In genomic region chr17:43645765-43646481, GRCh38 we compare ENCODE assay signal across 9 cellular contexts. TPM values are rescaled to one million over a fixed set of nuclear protein-coding genes. Genes with fewer than 3 reads are reported as not detected.
DNase-seq lines count a peak whose midpoint lies in the region; ATAC-seq and TF ChIP-seq lines count a peak whose summit lies in the region.
"Had no signal": no experiment of that assay in that cellular context is flagged by ENCODE, and none has a peak within 500 bp of the region (broad histone marks: within the 10 kb centered on the region; RNA-seq: fewer than 3 reads in every experiment).

No MANE protein-coding gene starts in this region.

- peak; percentile 7; the same call in 1 of the 2 replicates for TF ChIP-seq CTCF in 22Rv1 (IDR thresholded peaks at IDR 0.05)
- no peak for TF ChIP-seq CTCF in esophagus muscularis mucosa (IDR thresholded peaks at IDR 0.05)

- TF ChIP-seq EP300 in esophagus muscularis mucosa (IDR thresholded peaks at IDR 0.05): no peak

- H3K4me3 ChIP-seq in MG63: peak overlapping the region; percentile 33
- H3K4me3 ChIP-seq in esophagus muscularis mucosa: peak overlapping the region; percentile 49 to 63 (median 52)
- peak overlapping the region; percentile 8 to 46 for H3K4me3 ChIP-seq in muscle layer of colon (ENCODE audit: low read depth in 1 of 2, low read length in 2 of 2)
- H3K4me3 ChIP-seq: K562 had no signal

- DNase-seq in MG63: peak; percentile 61
- DNase-seq in esophagus muscularis mucosa (ENCODE audit: extremely low spot score): no peak
- no peak for DNase-seq in NCI-H524 (lab: John Stamatoyannopoulos, UW)
- DNase-seq in RPMI8226: no peak

- H3K9ac ChIP-seq in muscle layer of colon (ENCODE audit: low read length): no peak overlapping the region

- intact Hi-C loops in esophagus muscularis mucosa (cut with DNase I): no loop called here

- H3K27ac ChIP-seq in 22Rv1 (no peak overlapping the region), esophagus muscularis mucosa (replicated peaks in 1 of 4) (peak overlapping the region; percentile 71 to 89 (median 84)), muscle layer of colon (ENCODE audit: low read depth, low read length) (peak overlapping the region; percentile 59)

- no peak for TF ChIP-seq POLR2A in esophagus muscularis mucosa (IDR thresholded peaks at IDR 0.05; ENCODE audit: low read depth)

- H3K36me3 ChIP-seq in MG63 (no peaks in the 10 kb centered on the region), esophagus muscularis mucosa (no peaks in the 10 kb centered on the region), muscle layer of colon (ENCODE audit: insufficient read depth, low read length) (no peaks in the 10 kb centered on the region)

- H3K27me3 ChIP-seq in MG63: no peaks in the 10 kb centered on the region
- H3K27me3 ChIP-seq in esophagus muscularis mucosa: peaks cover 0 to 30% (median 3%) of the 10 kb centered on the region in 4 donors
- H3K27me3 ChIP-seq in muscle layer of colon (ENCODE audit: control insufficient read depth in 1 of 2, insufficient read depth in 2 of 2, low read length in 2 of 2): peaks cover 5 to 18% of the 10 kb centered on the region in 2 donors

- ATAC-seq in HG03097 (IDR thresholded peaks at IDR 0.05; ENCODE audit: low FRiP score, unreplicated experiment) (no peak), HG03280 (IDR thresholded peaks at IDR 0.05; ENCODE audit: unreplicated experiment) (no peak)
- ATAC-seq: K562 had no signal

- no peaks in the 10 kb centered on the region for H3K9me3 ChIP-seq in MG63
- no peaks in the 10 kb centered on the region for H3K9me3 ChIP-seq in esophagus muscularis mucosa
- no peaks in the 10 kb centered on the region for H3K9me3 ChIP-seq in muscle layer of colon (ENCODE audit: low read length)

- peaks cover 22 to 39% (median 29%) of the 10 kb centered on the region in 4 donors for H3K4me1 ChIP-seq in esophagus muscularis mucosa
- peaks cover 4% of the 10 kb centered on the region for H3K4me1 ChIP-seq in muscle layer of colon (ENCODE audit: insufficient read depth, low read length)

- 18% methylated on average over 8 of the region's 72 CpGs for WGBS in esophagus muscularis mucosa

RNA-seq across cellular contexts. Expression of gene MEOX1, which starts 15.8 kb away (rescaled TPM):
- total RNA-seq in MG63 (2014; rRNA removed; shearing (Covaris generic); ENCODE audit: low replicate concordance): 1.1 TPM in 1 of 2 replicates, not detected in the other
- 10 to 100 TPM in 3 of 4 donors, 1 to 10 TPM in 1; 6.6 to 16.1 (median 12.9) TPM for total RNA-seq in esophagus muscularis mucosa
- total RNA-seq: K562 had no signal
